7 cellular contexts compared by ENCODE assay signal in genomic region chr14:90175631-90176030, GRCh38.
"Had no signal": no experiment of that assay in that cellular context is flagged by ENCODE, and none has a peak within 500 bp of the region (broad histone marks: within the 10 kb centered on the region; RNA-seq: fewer than 3 reads in every experiment).

No MANE protein-coding gene starts in this region.

- FAIRE-seq: HepG2, HTR-8/SVneo, K562 had no signal

- H3K4me1 Mint-ChIP-seq: IgD-negative memory B cell had no signal

- H3K27ac Mint-ChIP-seq: IgD-negative memory B cell had no signal

- H3K4me3 Mint-ChIP-seq: IgD-negative memory B cell had no signal

- DNase-seq: IMR-90, KBM-7 had no signal

- H3K4me3 ChIP-seq: K562 had no signal

- H3K36me3 Mint-ChIP-seq: IgD-negative memory B cell had no signal

- ATAC-seq: HepG2, K562 had no signal

- H3K27ac ChIP-seq: HL-60 had no signal
